1 cellular context compared by ENCODE assay signal in genomic region chr3:42762046-42762724, GRCh38.
TF ChIP-seq lines count a peak whose summit lies in the region.

No MANE protein-coding gene starts in this region.

TF ChIP-seq in SK-N-SH, 30 proteins besides CTCF, POLR2A, EP300 and RAD21:
- TF ChIP-seq TEAD4 (IDR thresholded peaks at IDR 0.05; ENCODE audit: borderline replicate concordance, insufficient read depth): no peak
- TF ChIP-seq NRF1 (IDR thresholded peaks at IDR 0.05; ENCODE audit: low read depth, low read length): no peak
- TF ChIP-seq, protein P1, sequence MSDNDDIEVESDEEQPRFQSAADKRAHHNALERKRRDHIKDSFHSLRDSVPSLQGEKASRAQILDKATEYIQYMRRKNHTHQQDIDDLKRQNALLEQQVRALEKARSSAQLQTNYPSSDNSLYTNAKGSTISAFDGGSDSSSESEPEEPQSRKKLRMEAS (IDR thresholded peaks at IDR 0.05; ENCODE audit: low read depth): no peak
- no peak for TF ChIP-seq TCF12 (IDR thresholded peaks at IDR 0.05)
- TF ChIP-seq, protein P2, sequence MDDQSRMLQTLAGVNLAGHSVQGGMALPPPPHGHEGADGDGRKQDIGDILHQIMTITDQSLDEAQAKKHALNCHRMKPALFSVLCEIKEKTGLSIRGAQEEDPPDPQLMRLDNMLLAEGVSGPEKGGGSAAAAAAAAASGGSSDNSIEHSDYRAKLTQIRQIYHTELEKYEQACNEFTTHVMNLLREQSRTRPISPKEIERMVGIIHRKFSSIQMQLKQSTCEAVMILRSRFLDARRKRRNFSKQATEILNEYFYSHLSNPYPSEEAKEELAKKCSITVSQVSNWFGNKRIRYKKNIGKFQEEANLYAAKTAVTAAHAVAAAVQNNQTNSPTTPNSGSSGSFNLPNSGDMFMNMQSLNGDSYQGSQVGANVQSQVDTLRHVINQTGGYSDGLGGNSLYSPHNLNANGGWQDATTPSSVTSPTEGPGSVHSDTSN (IDR thresholded peaks at IDR 0.05): no peak
- TF ChIP-seq JUND (IDR thresholded peaks at IDR 0.05): no peak
- TF ChIP-seq, protein P3, sequence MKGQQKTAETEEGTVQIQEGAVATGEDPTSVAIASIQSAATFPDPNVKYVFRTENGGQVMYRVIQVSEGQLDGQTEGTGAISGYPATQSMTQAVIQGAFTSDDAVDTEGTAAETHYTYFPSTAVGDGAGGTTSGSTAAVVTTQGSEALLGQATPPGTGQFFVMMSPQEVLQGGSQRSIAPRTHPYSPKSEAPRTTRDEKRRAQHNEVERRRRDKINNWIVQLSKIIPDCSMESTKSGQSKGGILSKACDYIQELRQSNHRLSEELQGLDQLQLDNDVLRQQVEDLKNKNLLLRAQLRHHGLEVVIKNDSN (IDR thresholded peaks at IDR 0.05; ENCODE audit: borderline replicate concordance, low read depth): no peak
- TF ChIP-seq FOXJ3 (CRISPR knock-in tag; IDR thresholded peaks at IDR 0.05): no peak
- no peak for TF ChIP-seq SMC3 (IDR thresholded peaks at IDR 0.05; ENCODE audit: low read depth, low read length)
- no peak for TF ChIP-seq POLR2AphosphoS5 (IDR thresholded peaks at IDR 0.05; ENCODE audit: low read depth, low read length)
- no peak for TF ChIP-seq MXI1 (IDR thresholded peaks at IDR 0.05; ENCODE audit: low read depth, low read length)
- TF ChIP-seq ELF1 (IDR thresholded peaks at IDR 0.05): no peak
- TF ChIP-seq RCOR1 (IDR thresholded peaks at IDR 0.05; ENCODE audit: low read length): no peak
- TF ChIP-seq USF2 (IDR thresholded peaks at IDR 0.05; ENCODE audit: borderline replicate concordance, low read depth, low read length): no peak
- TF ChIP-seq YY1 (IDR thresholded peaks at IDR 0.05; ENCODE audit: low read depth): no peak
- TF ChIP-seq MEF2A (IDR thresholded peaks at IDR 0.05; ENCODE audit: borderline replicate concordance, low read depth): no peak
- no peak for TF ChIP-seq TAF1 (IDR thresholded peaks at IDR 0.05; ENCODE audit: borderline replicate concordance, low read depth, low read length)
- TF ChIP-seq SIN3A (IDR thresholded peaks at IDR 0.05; ENCODE audit: borderline replicate concordance, low read depth, low read length): no peak
- no peak for TF ChIP-seq FOSL2 (IDR thresholded peaks at IDR 0.05; ENCODE audit: borderline replicate concordance, low read depth)
- TF ChIP-seq GABPA (IDR thresholded peaks at IDR 0.05; ENCODE audit: low read depth): no peak
